Comparison of ENCODE assay signal across 3 cellular contexts in genomic region chr11:67506426-67507032, GRCh38.
A peak's percentile ranks its signal among the peaks of the same experiment; 100 is the strongest.
TF ChIP-seq lines count a peak whose summit lies in the region.

No MANE protein-coding gene starts in this region.

TF ChIP-seq in SK-N-SH, 30 proteins besides CTCF, POLR2A, EP300 and RAD21:
- TF ChIP-seq MEF2A (IDR thresholded peaks at IDR 0.05; ENCODE audit: borderline replicate concordance, low read depth), result no peak
- TF ChIP-seq TAF1 (IDR thresholded peaks at IDR 0.05; ENCODE audit: borderline replicate concordance, low read depth, low read length), result no peak
- no peak for TF ChIP-seq PBX3 (IDR thresholded peaks at IDR 0.05)
- TF ChIP-seq JUND (IDR thresholded peaks at IDR 0.05), result no peak
- TF ChIP-seq MAX (IDR thresholded peaks at IDR 0.05; ENCODE audit: low read depth), result no peak
- TF ChIP-seq RCOR1 (IDR thresholded peaks at IDR 0.05; ENCODE audit: low read length), result no peak
- TF ChIP-seq POLR2AphosphoS5 (IDR thresholded peaks at IDR 0.05; ENCODE audit: low read depth, low read length), result no peak
- TF ChIP-seq ZBTB33 (IDR thresholded peaks at IDR 0.05; ENCODE audit: borderline replicate concordance, low read depth), result no peak
- TF ChIP-seq FOXM1 (IDR thresholded peaks at IDR 0.05; ENCODE audit: low read depth), result no peak
- no peak for TF ChIP-seq FOSL2 (IDR thresholded peaks at IDR 0.05; ENCODE audit: borderline replicate concordance, low read depth)
- no peak for TF ChIP-seq SIN3A (IDR thresholded peaks at IDR 0.05; ENCODE audit: borderline replicate concordance, low read depth, low read length)
- TF ChIP-seq MXI1 (IDR thresholded peaks at IDR 0.05; ENCODE audit: low read depth, low read length), result no peak
- no peak for TF ChIP-seq IRF3 (IDR thresholded peaks at IDR 0.05; ENCODE audit: low read depth, low read length)
- TF ChIP-seq USF1 (IDR thresholded peaks at IDR 0.05; ENCODE audit: borderline replicate concordance, low read depth), result no peak
- no peak for TF ChIP-seq FOXJ3 (CRISPR knock-in tag; IDR thresholded peaks at IDR 0.05)
- no peak for TF ChIP-seq TEAD4 (IDR thresholded peaks at IDR 0.05; ENCODE audit: borderline replicate concordance, insufficient read depth)
- no peak for TF ChIP-seq EZH2phosphoT487 (IDR thresholded peaks at IDR 0.05; ENCODE audit: borderline replicate concordance, low read depth)

TF ChIP-seq in SK-N-SH treated with all-trans-retinoic acid at 6 μM for 48 hours, 23 proteins besides CTCF, POLR2A, EP300 and RAD21:
- no peak for TF ChIP-seq OSR1 (CRISPR knock-in tag; IDR thresholded peaks at IDR 0.05)
- TF ChIP-seq BACH2 (CRISPR knock-in tag; IDR thresholded peaks at IDR 0.05; ENCODE audit: borderline replicate concordance), result no peak
- TF ChIP-seq TCF4 (CRISPR knock-in tag; IDR thresholded peaks at IDR 0.05; ENCODE audit: borderline replicate concordance), result no peak
- no peak for TF ChIP-seq ARNTL (CRISPR knock-in tag; IDR thresholded peaks at IDR 0.05; ENCODE audit: borderline replicate concordance, low read depth)

TF ChIP-seq in HepG2, 621 proteins besides CTCF, POLR2A, EP300 and RAD21:
- TF ChIP-seq ZNF605 (CRISPR knock-in tag; IDR thresholded peaks at IDR 0.05) (0 out of 2 replicates have a peak, but pooled peaks have one; percentile 8), ZNF850 (CRISPR knock-in tag; conservative IDR thresholded peaks at IDR 0.05) (0 out of 2 replicates have a peak, but pooled peaks have one; percentile 33), ZNF788 (CRISPR knock-in tag; IDR thresholded peaks at IDR 0.05; ENCODE audit: borderline replicate concordance) (0 out of 2 replicates have a peak, but pooled peaks have one; percentile 12), SUZ12 (IDR thresholded peaks at IDR 0.05; ENCODE audit: low read depth, low read length) (no peak), TARDBP (CRISPR knock-in tag; IDR thresholded peaks at IDR 0.05) (0 out of 2 replicates have a peak, but pooled peaks have one; percentile 6), RBM22 (optimal IDR thresholded peaks at IDR 0.05; ENCODE audit: low read length) (no peak), ZNF670 (CRISPR knock-in tag; IDR thresholded peaks at IDR 0.05; ENCODE audit: borderline replicate concordance) (0 out of 2 replicates have a peak, but pooled peaks have one; percentile 31)
- TF ChIP-seq, protein P1, sequence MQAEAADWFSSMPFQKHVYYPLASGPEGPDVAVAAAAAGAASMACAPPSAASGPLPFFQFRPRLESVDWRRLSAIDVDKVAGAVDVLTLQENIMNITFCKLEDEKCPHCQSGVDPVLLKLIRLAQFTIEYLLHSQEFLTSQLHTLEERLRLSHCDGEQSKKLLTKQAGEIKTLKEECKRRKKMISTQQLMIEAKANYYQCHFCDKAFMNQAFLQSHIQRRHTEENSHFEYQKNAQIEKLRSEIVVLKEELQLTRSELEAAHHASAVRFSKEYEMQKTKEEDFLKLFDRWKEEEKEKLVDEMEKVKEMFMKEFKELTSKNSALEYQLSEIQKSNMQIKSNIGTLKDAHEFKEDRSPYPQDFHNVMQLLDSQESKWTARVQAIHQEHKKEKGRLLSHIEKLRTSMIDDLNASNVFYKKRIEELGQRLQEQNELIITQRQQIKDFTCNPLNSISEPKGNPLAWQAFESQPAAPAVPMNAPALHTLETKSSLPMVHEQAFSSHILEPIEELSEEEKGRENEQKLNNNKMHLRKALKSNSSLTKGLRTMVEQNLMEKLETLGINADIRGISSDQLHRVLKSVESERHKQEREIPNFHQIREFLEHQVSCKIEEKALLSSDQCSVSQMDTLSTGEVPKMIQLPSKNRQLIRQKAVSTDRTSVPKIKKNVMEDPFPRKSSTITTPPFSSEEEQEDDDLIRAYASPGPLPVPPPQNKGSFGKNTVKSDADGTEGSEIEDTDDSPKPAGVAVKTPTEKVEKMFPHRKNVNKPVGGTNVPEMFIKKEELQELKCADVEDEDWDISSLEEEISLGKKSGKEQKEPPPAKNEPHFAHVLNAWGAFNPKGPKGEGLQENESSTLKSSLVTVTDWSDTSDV (CRISPR knock-in tag; IDR thresholded peaks at IDR 0.05), result 0 out of 2 replicates have a peak, but pooled peaks have one; percentile 21
